In the genomic region with DNA sequence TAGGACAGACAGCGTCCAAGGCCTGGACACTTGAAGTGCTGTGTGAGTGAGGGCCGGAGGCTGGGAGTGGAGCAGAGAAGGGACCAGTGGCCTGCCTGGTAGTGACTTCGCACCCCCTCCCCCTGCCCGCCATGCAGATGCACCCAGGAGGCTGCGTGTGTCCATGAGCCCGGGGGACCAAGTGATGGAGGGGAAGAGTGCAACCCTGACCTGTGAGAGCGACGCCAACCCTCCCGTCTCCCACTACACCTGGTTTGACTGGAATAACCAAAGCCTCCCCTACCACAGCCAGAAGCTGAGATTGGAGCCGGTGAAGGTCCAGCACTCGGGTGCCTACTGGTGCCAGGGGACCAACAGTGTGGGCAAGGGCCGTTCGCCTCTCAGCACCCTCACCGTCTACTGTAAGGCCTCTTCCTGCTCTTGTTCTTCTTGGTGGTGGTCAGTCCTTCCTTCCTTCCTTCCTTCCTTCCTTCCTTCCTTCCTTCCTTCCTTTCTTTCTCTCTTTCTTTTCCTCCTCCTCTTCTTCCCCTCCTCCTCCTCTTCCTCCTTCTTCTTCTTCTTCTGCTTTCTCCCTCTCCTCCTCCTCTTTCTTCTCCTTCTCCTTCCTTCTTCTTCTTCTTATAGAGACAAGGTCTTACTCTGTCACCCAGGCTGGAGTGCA, we compare ENCODE assay signal across 1 cellular context.
TF ChIP-seq lines count a peak whose summit lies in the region.

No MANE protein-coding gene starts in this region.

TF ChIP-seq in GM12878, 131 proteins besides CTCF, POLR2A, EP300 and RAD21 (continued from another document):
- TF ChIP-seq BCLAF1 (IDR thresholded peaks at IDR 0.05), result no peak
